14 cellular contexts compared by ENCODE assay signal in the genomic region with DNA sequence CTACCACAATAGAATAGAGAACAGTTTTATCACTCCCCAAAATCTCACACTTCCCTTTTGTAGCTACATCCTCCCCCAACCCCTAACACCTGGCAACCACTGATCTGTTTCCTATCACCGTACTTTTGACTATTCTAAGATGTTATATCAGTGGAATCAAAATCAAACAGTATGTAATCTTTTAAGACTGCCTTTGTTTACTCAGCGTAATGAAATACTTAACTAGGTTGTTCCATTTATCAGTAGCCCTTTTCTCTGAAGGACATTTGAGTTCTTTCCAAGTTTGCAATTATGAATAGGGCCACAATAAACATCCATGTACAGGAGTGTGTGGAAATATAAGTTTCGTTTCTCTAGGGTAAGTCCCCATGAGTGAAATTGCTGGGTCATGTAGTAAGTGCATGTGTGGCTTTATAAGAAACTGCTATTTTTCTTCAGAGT.
DNase-seq lines count a peak whose midpoint lies in the region; ATAC-seq and TF ChIP-seq lines count a peak whose summit lies in the region.
"Had no signal": no experiment of that assay in that cellular context is flagged by ENCODE, and none has a peak within 500 bp of the region (broad histone marks: within the 10 kb centered on the region; RNA-seq: fewer than 3 reads in every experiment).

No MANE protein-coding gene starts in this region.

- TF ChIP-seq CTCF in RWPE2 (IDR thresholded peaks at IDR 0.05; ENCODE audit: poor library complexity, severe bottlenecking) (no peak), body of pancreas (IDR thresholded peaks at IDR 0.05) (no peak), psoas muscle (IDR thresholded peaks at IDR 0.05) (no peak)

- H3K4me1 ChIP-seq in RWPE2 (ENCODE audit: insufficient read depth, poor library complexity, severe bottlenecking) = peaks cover 4% of the 10 kb centered on the region
- peaks cover 10% of the 10 kb centered on the region for H3K4me1 ChIP-seq in body of pancreas
- H3K4me1 ChIP-seq in psoas muscle = no peaks in the 10 kb centered on the region
- H3K4me1 ChIP-seq: esophagus squamous epithelium, vagina had no signal

- H3K9me3 ChIP-seq in RWPE2 (ENCODE audit: severe bottlenecking) (no peaks in the 10 kb centered on the region), body of pancreas (no peaks in the 10 kb centered on the region), psoas muscle (no peaks in the 10 kb centered on the region)
- H3K9me3 ChIP-seq: BE2C, esophagus squamous epithelium, vagina had no signal

- no peaks in the 10 kb centered on the region for H3K36me3 ChIP-seq in RWPE2 (ENCODE audit: low read depth)
- H3K36me3 ChIP-seq in body of pancreas (replicated peaks in 1 of 2; ENCODE audit: insufficient read depth in 1 of 2, low read depth in 2 of 2) = no peaks in the 10 kb centered on the region
- H3K36me3 ChIP-seq in psoas muscle (ENCODE audit: insufficient read depth in 1 of 2, low read depth in 1 of 2) = no peaks in the 10 kb centered on the region
- H3K36me3 ChIP-seq: BE2C, esophagus squamous epithelium, vagina had no signal

- WGBS in body of pancreas, 2 donors = 2 to 7% methylated on average over 3 of the region's 3 CpGs
- 55 to 74% (median 60%) methylated on average over 3 of the region's 3 CpGs for WGBS in psoas muscle, 3 donors

- intact Hi-C loops in body of pancreas (cut with DNase I) (no loop called here), psoas muscle (cut with DNase I) (no loop called here)

- H3K27me3 ChIP-seq in RWPE2 (ENCODE audit: insufficient read depth, poor library complexity, severe bottlenecking) (no peaks in the 10 kb centered on the region), body of pancreas (no peaks in the 10 kb centered on the region), psoas muscle (ENCODE audit: insufficient read depth in 3 of 3, low read length in 2 of 3) (no peaks in the 10 kb centered on the region)
- H3K27me3 ChIP-seq: BE2C, vagina had no signal

- H3K4me3 ChIP-seq in RWPE2 (ENCODE audit: severe bottlenecking) (no peak overlapping the region), body of pancreas (no peak overlapping the region), psoas muscle (no peak overlapping the region)
- H3K4me3 ChIP-seq: esophagus squamous epithelium, skin epidermis, vagina had no signal

- H3K27ac ChIP-seq in RWPE2 (ENCODE audit: poor library complexity, severe bottlenecking) (no peak overlapping the region), body of pancreas (peak overlapping the region in 2 of 4 donors; percentile 35 to 56), psoas muscle (no peak overlapping the region)
- H3K27ac ChIP-seq: esophagus squamous epithelium, vagina had no signal

- ATAC-seq in RWPE2 (ENCODE audit: low read depth) (peak; percentile 24; the same call in 2 of the 3 replicates), body of pancreas (peak; percentile 77), GM19324 (IDR thresholded peaks at IDR 0.05; ENCODE audit: low FRiP score, unreplicated experiment) (no peak), psoas muscle (no peak)

- DNase-seq in stimulated activated CD4-positive, alpha-beta T cell treated with anti-CD3 and anti-CD28 coated beads, Interleukin-15, amount 100 ng/mL, for 24 hours = peak; percentile 12
- no peak for DNase-seq in stimulated activated CD4-positive, alpha-beta T cell treated with anti-CD3 and anti-CD28 coated beads, Interleukin-12 subunit alpha, Interleukin-12 subunit beta, amount 100 ng/mL, for 4 hours
- DNase-seq in RWPE2 (ENCODE audit: low spot score) = no peak
- DNase-seq in body of pancreas = no peak
- DNase-seq in NCI-H146 (lab: John Stamatoyannopoulos, UW) = no peak
- no peak for DNase-seq in NCI-H345 treated with DMSO at 0.1 percent for 48 hours (lab: John Stamatoyannopoulos, UW; ENCODE audit: unreplicated experiment)
- DNase-seq in psoas muscle = no peak
- DNase-seq: activated CD8-positive, alpha-beta memory T cell treated with anti-CD3 and anti-CD28 coated beads, Interleukin-2, amount 50 U/mL, for 48 hours; BE2C; esophagus squamous epithelium; NCI-H1417 had no signal

- no peak for TF ChIP-seq POLR2A in body of pancreas (IDR thresholded peaks at IDR 0.05)

Comparison
In these comparisons a context has a peak if more than half of its experiments do, and no peak if none do; other contexts are left out.
1. ATAC-seq: peak in RWPE2 (single experiment) and body of pancreas (single experiment); none in GM19324 (single experiment) and psoas muscle (0 of 4).